10 cellular contexts compared by ENCODE assay signal in genomic region chr9:6184749-6185645, GRCh38. TPM values are rescaled to one million over a fixed set of nuclear protein-coding genes. Genes with fewer than 3 reads are reported as not detected.
DNase-seq lines count a peak whose midpoint lies in the region; ATAC-seq, FAIRE-seq and TF ChIP-seq lines count a peak whose summit lies in the region.
"Had no signal": no experiment of that assay in that cellular context is flagged by ENCODE, and none has a peak within 500 bp of the region (broad histone marks: within the 10 kb centered on the region; RNA-seq: fewer than 3 reads in every experiment).

No MANE protein-coding gene starts in this region.

- H3K4me3 ChIP-seq in kidney (ENCODE audit: low read length in 2 of 2) = no peak overlapping the region

- no peak overlapping the region for H3K27ac Mint-ChIP-seq in endothelial cell (ENCODE audit: unreplicated experiment)
- H3K27ac Mint-ChIP-seq in T-helper 2 cell treated with Interferon-gamma antibody and Interleukin-4, amounts not matched to agents 5 μg/mL and 100 μg/mL, for 36 hours = no peak overlapping the region

- H3K36me3 ChIP-seq in kidney (ENCODE audit: control insufficient read depth in 1 of 2, insufficient read depth in 2 of 2, low read length in 2 of 2) = no peaks in the 10 kb centered on the region

- peaks cover 4% of the 10 kb centered on the region for H3K9me3 Mint-ChIP-seq in endothelial cell (ENCODE audit: unreplicated experiment)
- no peaks in the 10 kb centered on the region for H3K9me3 Mint-ChIP-seq in T-helper 2 cell treated with Interferon-gamma antibody and Interleukin-4, amounts not matched to agents 5 μg/mL and 100 μg/mL, for 36 hours

- TF ChIP-seq CTCF in kidney (IDR thresholded peaks at IDR 0.05; ENCODE audit: borderline replicate concordance, extremely low read depth, insufficient read depth) = no peak
- TF ChIP-seq CTCF in RWPE1 (conservative IDR thresholded peaks at IDR 0.05; ENCODE audit: low read depth) = no peak
- no peak for TF ChIP-seq CTCF in endothelial cell (IDR thresholded peaks at IDR 0.05; ENCODE audit: unreplicated experiment)

- H3K27ac ChIP-seq in kidney (ENCODE audit: low read depth in 2 of 2, low read length in 2 of 2) (no peak overlapping the region), RWPE1 (no peak overlapping the region)

- ATAC-seq in GM18517 (IDR thresholded peaks at IDR 0.05; ENCODE audit: unreplicated experiment) (peak; percentile 94), GM21737 (IDR thresholded peaks at IDR 0.05; ENCODE audit: unreplicated experiment) (peak; percentile 89), HG03521 (IDR thresholded peaks at IDR 0.05; ENCODE audit: unreplicated experiment) (peak; percentile 92)

- H3K4me1 Mint-ChIP-seq in endothelial cell (ENCODE audit: unreplicated experiment) = peaks cover 16% of the 10 kb centered on the region
- H3K4me1 Mint-ChIP-seq in T-helper 2 cell treated with Interferon-gamma antibody and Interleukin-4, amounts not matched to agents 5 μg/mL and 100 μg/mL, for 36 hours (ENCODE audit: low read depth) = peaks cover 1% of the 10 kb centered on the region

- peaks cover 4% of the 10 kb centered on the region for H3K36me3 Mint-ChIP-seq in endothelial cell (ENCODE audit: low read depth, unreplicated experiment)
- H3K36me3 Mint-ChIP-seq in T-helper 2 cell treated with Interferon-gamma antibody and Interleukin-4, amounts not matched to agents 5 μg/mL and 100 μg/mL, for 36 hours (ENCODE audit: low read depth) = no peaks in the 10 kb centered on the region

- no peak overlapping the region for H3K9ac ChIP-seq in kidney (ENCODE audit: low read length in 2 of 2)

- DNase-seq in mucosa of gallbladder (ENCODE audit: low spot score) (peak; percentile 31), kidney (no peak), RWPE1 (ENCODE audit: low spot score) (no peak), endothelial cell (ENCODE audit: low spot score) (no peak)
- DNase-seq in T-helper 2 cell treated with Interferon-gamma antibody and Interleukin-4, amounts not matched to agents 5 μg/mL and 100 μg/mL, for 36 hours (ENCODE audit: low spot score) = no peak
- DNase-seq: NCI-H1694 had no signal

- H3K4me1 ChIP-seq in kidney (ENCODE audit: control insufficient read depth in 1 of 2, insufficient read depth in 1 of 2, low read depth in 1 of 2, low read length in 2 of 2) = peaks cover 0 to 4% of the 10 kb centered on the region in 2 donors

- CTCF ChIA-PET in RWPE1 (lab: Yijun Ruan, JAX) = interaction anchor here (0.9 kb wide), 1 partner anchor 10 kb away, joined by 3 read pairs; no protein-coding TSS in a partner anchor

- no peaks in the 10 kb centered on the region for H3K9me3 ChIP-seq in kidney (ENCODE audit: control insufficient read depth in 1 of 2, low read length in 2 of 2)

- intact Hi-C loops in kidney (cut with DNase I) = no loop called here

- H3K4me3 Mint-ChIP-seq in endothelial cell (ENCODE audit: unreplicated experiment) = no peak overlapping the region
- H3K4me3 Mint-ChIP-seq in T-helper 2 cell treated with Interferon-gamma antibody and Interleukin-4, amounts not matched to agents 5 μg/mL and 100 μg/mL, for 36 hours = no peak overlapping the region

- no peak for FAIRE-seq in kidney (lab: Jason Lieb, UNC)

- POLR2A ChIA-PET in RWPE1 (lab: Yijun Ruan, JAX; ENCODE audit: low non-redundant PET) = no interaction called here

- H3K27me3 Mint-ChIP-seq in endothelial cell (ENCODE audit: unreplicated experiment) = peaks cover 3% of the 10 kb centered on the region
- peaks cover 8% of the 10 kb centered on the region for H3K27me3 Mint-ChIP-seq in T-helper 2 cell treated with Interferon-gamma antibody and Interleukin-4, amounts not matched to agents 5 μg/mL and 100 μg/mL, for 36 hours (ENCODE audit: low read depth)

RNA-seq across cellular contexts. Expression of gene IL33, which starts 30.6 kb away (rescaled TPM):
- total RNA-seq in mucosa of gallbladder (17.7 TPM), kidney (22.7 TPM), endothelial cell (ENCODE audit: unreplicated experiment) (0.31 TPM)
- 3.7 TPM for polyA plus RNA-seq in kidney (ENCODE audit: insufficient read depth, low read depth, low replicate concordance)
- total RNA-seq: activated CD8-positive, alpha-beta memory T cell treated with anti-CD3 and anti-CD28 coated beads for 36 hours had no signal

Comparison
In these comparisons a context has a peak if more than half of its experiments do, and no peak if none do; other contexts are left out.
1. RNA of gene IL33, which starts 30.6 kb away (total RNA-seq): 22.7 TPM in kidney (single experiment) and 17.7 TPM in mucosa of gallbladder (single experiment); 0.31 TPM in endothelial cell (single experiment); every median in the first group is over 10 times any median in the second.
2. Peak in every context shown above with its lines, with median percentiles within 50 percentile points of each other: ATAC-seq.